ENCODE assay signal across 19 cellular contexts in the genomic region with DNA sequence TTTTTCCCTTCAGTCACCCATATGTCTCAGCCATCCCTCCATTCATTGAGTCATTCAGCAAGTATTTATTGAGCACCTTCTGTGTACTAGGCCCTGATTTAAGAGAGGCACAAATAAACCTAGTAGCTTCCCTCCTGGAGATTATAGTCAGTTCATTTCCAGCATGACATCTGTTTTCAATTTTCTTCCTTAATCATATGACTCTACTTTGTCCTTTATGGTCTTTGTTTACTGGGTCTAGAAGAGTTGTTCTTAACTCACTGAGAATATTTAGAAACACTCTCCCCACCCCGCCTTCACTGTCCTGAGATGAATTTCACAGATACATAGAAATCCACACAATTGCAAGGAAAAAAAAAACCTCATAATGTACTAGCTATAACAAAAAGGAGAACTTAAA.
A peak's percentile ranks its signal among the peaks of the same experiment; 100 is the strongest.
DNase-seq lines count a peak whose midpoint lies in the region; TF ChIP-seq lines count a peak whose summit lies in the region.
"Had no signal": no experiment of that assay in that cellular context is flagged by ENCODE, and none has a peak within 500 bp of the region (broad histone marks: within the 10 kb centered on the region; RNA-seq: fewer than 3 reads in every experiment).

No MANE protein-coding gene starts in this region.

- no peak for TF ChIP-seq CTCF in astrocyte of the spinal cord (IDR thresholded peaks at IDR 0.05; ENCODE audit: low read depth, low read length)

- no peak overlapping the region for H3K4me3 ChIP-seq in astrocyte of the spinal cord (ENCODE audit: low read depth, low read length)
- H3K4me3 ChIP-seq: GM23338, K562 had no signal

- in situ Hi-C loops in astrocyte of the spinal cord (cut with HindIII; ENCODE audit: low sequenced_read_pairs) = no loop called here

- DNase-seq in GM03348 (ENCODE audit: low spot score) = peak; percentile 17
- DNase-seq in astrocyte of the spinal cord (ENCODE audit: low read depth, low spot score) = peak; percentile 9
- DNase-seq in fibroblast of peridontal ligament (ENCODE audit: extremely low read depth) = peak; percentile 51
- no peak for DNase-seq in NCI-H1105 treated with DMSO at 0.1 percent for 48 hours (lab: John Stamatoyannopoulos, UW)
- no peak for DNase-seq in T-helper 2 cell
- no peak for DNase-seq in HK-2 (ENCODE audit: unreplicated experiment)
- no peak for DNase-seq in NAMALWA (ENCODE audit: low spot score)
- DNase-seq: ACHN, DMS79 treated with DMSO at 0.1 percent for 48 hours, HCEC 1CT, NCI-H1105, NCI-H1694, NCI-H2227 treated with DMSO at 0.1 percent for 48 hours, NCI-H510A treated with DMSO at 0.1 percent for 48 hours, NCI-H774, RPMI8226, SHP77 treated with DMSO at 0.1 percent for 48 hours had no signal

Comparison
In these comparisons a context has a peak if more than half of its experiments do, and no peak if none do; other contexts are left out.
1. DNase-seq: peak in GM03348 (single experiment), astrocyte of the spinal cord (single experiment) and fibroblast of peridontal ligament (single experiment); none in NCI-H1105 treated with DMSO at 0.1 percent for 48 hours (single experiment), T-helper 2 cell (0 of 5), HK-2 (single experiment) and NAMALWA (single experiment).